8 cellular contexts compared by ENCODE assay signal in genomic region chr1:229035054-229035747, GRCh38.
A peak's percentile ranks its signal among the peaks of the same experiment; 100 is the strongest.
DNase-seq lines count a peak whose midpoint lies in the region; ATAC-seq lines count a peak whose summit lies in the region.
"Had no signal": no experiment of that assay in that cellular context is flagged by ENCODE, and none has a peak within 500 bp of the region (broad histone marks: within the 10 kb centered on the region; RNA-seq: fewer than 3 reads in every experiment).

No MANE protein-coding gene starts in this region.

- H3K9me3 Mint-ChIP-seq in immature natural killer cell: peaks cover 0 to 2% (median 0%) of the 10 kb centered on the region in 6 donors

- peak overlapping the region; percentile 61 to 85 (median 66) for H3K4me3 Mint-ChIP-seq in immature natural killer cell
- H3K4me3 Mint-ChIP-seq: neural progenitor cell had no signal

- no peaks in the 10 kb centered on the region for H3K9me3 ChIP-seq in aorta (ENCODE audit: control insufficient read depth, low read length)

- intact Hi-C loops in aorta (cut with DNase I): no loop called here

- peaks cover 0 to 4% (median 3%) of the 10 kb centered on the region in 3 donors for H3K36me3 Mint-ChIP-seq in immature natural killer cell
- H3K36me3 Mint-ChIP-seq: neural progenitor cell had no signal

- peaks cover 3 to 11% (median 10%) of the 10 kb centered on the region in 3 donors for H3K27me3 Mint-ChIP-seq in immature natural killer cell (ENCODE audit: low read depth in 3 of 3)

- WGBS in aorta, 2 donors: 74% methylated on average over 6 of the region's 6 CpGs

- no peak overlapping the region for H3K4me3 ChIP-seq in aorta (ENCODE audit: low read length in 2 of 2)
- H3K4me3 ChIP-seq: neural progenitor cell had no signal

- peaks cover 55 to 58% of the 10 kb centered on the region in 2 donors for H3K4me1 Mint-ChIP-seq in immature natural killer cell

- ATAC-seq in GM18517 (IDR thresholded peaks at IDR 0.05; ENCODE audit: unreplicated experiment) (peak; percentile 92), GM21515 (IDR thresholded peaks at IDR 0.05; ENCODE audit: unreplicated experiment) (peak; percentile 96), HG03280 (IDR thresholded peaks at IDR 0.05; ENCODE audit: unreplicated experiment) (peak; percentile 59), aorta (ENCODE audit: low FRiP score) (no peak)

- no peaks in the 10 kb centered on the region for H3K4me1 ChIP-seq in aorta (ENCODE audit: control insufficient read depth in 1 of 2, insufficient read depth in 2 of 2, low read length in 2 of 2)

- no peak overlapping the region for H3K27ac ChIP-seq in aorta (ENCODE audit: low read depth in 1 of 2, low read length in 2 of 2)
- H3K27ac ChIP-seq: neural progenitor cell had no signal

- DNase-seq in immature natural killer cell: peak in 1 of 3 donors; percentile 2
- DNase-seq in HuH-7.5 (ENCODE audit: low spot score): no peak
- no peak for DNase-seq in aorta
- DNase-seq in 8988T: no peak

- peak overlapping the region; percentile 22 to 87 (median 64) for H3K27ac Mint-ChIP-seq in immature natural killer cell
- H3K27ac Mint-ChIP-seq: neural progenitor cell had no signal

- H3K36me3 ChIP-seq in aorta (ENCODE audit: control insufficient read depth in 1 of 2, insufficient read depth in 2 of 2, low read length in 1 of 2): no peaks in the 10 kb centered on the region
- H3K36me3 ChIP-seq: neural progenitor cell had no signal

- no peaks in the 10 kb centered on the region for H3K27me3 ChIP-seq in aorta (ENCODE audit: control insufficient read depth in 1 of 2, insufficient read depth in 2 of 2, low read length in 1 of 2)
- H3K27me3 ChIP-seq: neural progenitor cell had no signal
